Comparison of ENCODE assay signal across 8 cellular contexts in genomic region chr9:137199411-137200121, GRCh38. TPM values are rescaled to one million over a fixed set of nuclear protein-coding genes. Genes with fewer than 3 reads are reported as not detected.
DNase-seq lines count a peak whose midpoint lies in the region; ATAC-seq and TF ChIP-seq lines count a peak whose summit lies in the region.

No MANE protein-coding gene starts in this region.

- no peaks in the 10 kb centered on the region for H3K27me3 Mint-ChIP-seq in dendritic cell treated with granulocyte-macrophage colony-stimulating factor and Interleukin-4, amounts not matched to agents 40 ng/mL and 50 ng/mL, for 4 days
- H3K27me3 Mint-ChIP-seq in natural killer cell treated with Interleukin-12 subunit alpha and Interleukin-12 subunit beta and Interleukin-15 and Interleukin-18, amount 100 ng/mL, for 72 hours = no peaks in the 10 kb centered on the region

- H3K27me3 ChIP-seq in Karpas-422 (ENCODE audit: low read length) = no peaks in the 10 kb centered on the region

- peaks cover 73% of the 10 kb centered on the region for H3K4me1 Mint-ChIP-seq in dendritic cell treated with granulocyte-macrophage colony-stimulating factor and Interleukin-4, amounts not matched to agents 40 ng/mL and 50 ng/mL, for 4 days (ENCODE audit: low read depth)
- H3K4me1 Mint-ChIP-seq in natural killer cell treated with Interleukin-12 subunit alpha and Interleukin-12 subunit beta and Interleukin-15 and Interleukin-18, amount 100 ng/mL, for 72 hours (ENCODE audit: low read depth in 2 of 2) = peaks cover 12 to 13% of the 10 kb centered on the region in 2 donors

- peak overlapping the region; percentile 86 for H3K4me3 Mint-ChIP-seq in dendritic cell treated with granulocyte-macrophage colony-stimulating factor and Interleukin-4, amounts not matched to agents 40 ng/mL and 50 ng/mL, for 4 days
- H3K4me3 Mint-ChIP-seq in natural killer cell treated with Interleukin-12 subunit alpha and Interleukin-12 subunit beta and Interleukin-15 and Interleukin-18, amount 100 ng/mL, for 72 hours = peak overlapping the region; percentile 71

- H3K27ac Mint-ChIP-seq in dendritic cell treated with granulocyte-macrophage colony-stimulating factor and Interleukin-4, amounts not matched to agents 40 ng/mL and 50 ng/mL, for 4 days = peak overlapping the region; percentile 74
- no peak overlapping the region for H3K27ac Mint-ChIP-seq in natural killer cell treated with Interleukin-12 subunit alpha and Interleukin-12 subunit beta and Interleukin-15 and Interleukin-18, amount 100 ng/mL, for 72 hours

- intact Hi-C loops in dendritic cell treated with granulocyte-macrophage colony-stimulating factor and Interleukin-4, amounts not matched to agents 40 ng/mL and 50 ng/mL, for 4 days (cut with micrococcal nuclease) = no loop called here

- DNase-seq in Karpas-422 (peak; percentile 40), GDM1 (lab: John Stamatoyannopoulos, UW) (no peak), SW480 (ENCODE audit: low spot score) (no peak)
- DNase-seq in natural killer cell treated with Interleukin-12 subunit alpha and Interleukin-12 subunit beta and Interleukin-15 and Interleukin-18, amount 100 ng/mL, for 72 hours (ENCODE audit: low spot score) = no peak

- no peaks in the 10 kb centered on the region for H3K9me3 ChIP-seq in Karpas-422 (ENCODE audit: low read length)

- peak overlapping the region; percentile 67 for H3K4me3 ChIP-seq in Karpas-422 (ENCODE audit: low read length)

- peak overlapping the region; percentile 85 for H3K27ac ChIP-seq in C4-2B
- H3K27ac ChIP-seq in Karpas-422 (ENCODE audit: low read length) = no peak overlapping the region

- H3K9me2 ChIP-seq in Karpas-422 (replicated peaks; ENCODE audit: insufficient read depth, low read length) = no peaks in the 10 kb centered on the region

- H3K4me1 ChIP-seq in Karpas-422 (ENCODE audit: low read length) = peaks cover 61% of the 10 kb centered on the region

- peaks cover 40% of the 10 kb centered on the region for H3K36me3 Mint-ChIP-seq in dendritic cell treated with granulocyte-macrophage colony-stimulating factor and Interleukin-4, amounts not matched to agents 40 ng/mL and 50 ng/mL, for 4 days (ENCODE audit: low read depth)
- no peaks in the 10 kb centered on the region for H3K36me3 Mint-ChIP-seq in natural killer cell treated with Interleukin-12 subunit alpha and Interleukin-12 subunit beta and Interleukin-15 and Interleukin-18, amount 100 ng/mL, for 72 hours

- peaks cover 72% of the 10 kb centered on the region for H3K79me2 ChIP-seq in Karpas-422 (ENCODE audit: low read length)

- no peak for TF ChIP-seq CTCF in C4-2B (conservative IDR thresholded peaks at IDR 0.05)

- peak overlapping the region; percentile 73 for H3K9ac ChIP-seq in Karpas-422 (ENCODE audit: low read length)

- H3K4me2 ChIP-seq in Karpas-422 (ENCODE audit: low read depth, low read length, poor library complexity, severe bottlenecking) = peak overlapping the region; percentile 87

- H4K20me1 ChIP-seq in Karpas-422 (ENCODE audit: insufficient read depth, low read depth, low read length) = peaks cover 9% of the 10 kb centered on the region; the same call in 1 of the 2 replicates

- no peak for ATAC-seq in natural killer cell treated with Interleukin-12 subunit alpha and Interleukin-12 subunit beta and Interleukin-15 and Interleukin-18, amount 100 ng/mL, for 72 hours
- ATAC-seq in GM21526 (IDR thresholded peaks at IDR 0.05; ENCODE audit: low FRiP score, unreplicated experiment) (no peak), GM19452 (IDR thresholded peaks at IDR 0.05; ENCODE audit: unreplicated experiment) (no peak)

- no peak overlapping the region for H2AFZ ChIP-seq in Karpas-422 (ENCODE audit: low read length)

- no peaks in the 10 kb centered on the region for H3K36me3 ChIP-seq in Karpas-422 (ENCODE audit: insufficient read depth, low read length)

- no peaks in the 10 kb centered on the region for H3K9me3 Mint-ChIP-seq in dendritic cell treated with granulocyte-macrophage colony-stimulating factor and Interleukin-4, amounts not matched to agents 40 ng/mL and 50 ng/mL, for 4 days
- no peaks in the 10 kb centered on the region for H3K9me3 Mint-ChIP-seq in natural killer cell treated with Interleukin-12 subunit alpha and Interleukin-12 subunit beta and Interleukin-15 and Interleukin-18, amount 100 ng/mL, for 72 hours

RNA-seq across cellular contexts. Expression of gene TPRN, which starts 1.0 kb away (rescaled TPM):
- total RNA-seq in Karpas-422 (2014; rRNA removed; shearing (Covaris generic); ENCODE audit: low replicate concordance) = 5.7 and 15.2 TPM in 2 replicates
- 10 to 100 TPM in 1 of 2 donors, 1 to 10 TPM in 1; 9.0 to 19.1 TPM for total RNA-seq in natural killer cell treated with Interleukin-12 subunit alpha and Interleukin-12 subunit beta and Interleukin-15 and Interleukin-18, amount 100 ng/mL, for 72 hours

RNA-seq across cellular contexts. Expression of gene TMEM203, which starts 5.9 kb away (rescaled TPM):
- 30.6 and 39.8 TPM in 2 replicates for total RNA-seq in Karpas-422 (2014; rRNA removed; shearing (Covaris generic); ENCODE audit: low replicate concordance)
- 10 to 100 TPM; 25.0 to 43.9 TPM for total RNA-seq in natural killer cell treated with Interleukin-12 subunit alpha and Interleukin-12 subunit beta and Interleukin-15 and Interleukin-18, amount 100 ng/mL, for 72 hours

RNA-seq across cellular contexts. Expression of gene NDOR1, which starts 5.9 kb away (rescaled TPM):
- 7.8 and 13.1 TPM in 2 replicates for total RNA-seq in Karpas-422 (2014; rRNA removed; shearing (Covaris generic); ENCODE audit: low replicate concordance)
- total RNA-seq in natural killer cell treated with Interleukin-12 subunit alpha and Interleukin-12 subunit beta and Interleukin-15 and Interleukin-18, amount 100 ng/mL, for 72 hours = 10 to 100 TPM; 33.0 to 81.9 TPM

RNA-seq across cellular contexts. Expression of gene SSNA1, which starts 11.1 kb away (rescaled TPM):
- 48.9 and 101 TPM in 2 replicates for total RNA-seq in Karpas-422 (2014; rRNA removed; shearing (Covaris generic); ENCODE audit: low replicate concordance)
- total RNA-seq in natural killer cell treated with Interleukin-12 subunit alpha and Interleukin-12 subunit beta and Interleukin-15 and Interleukin-18, amount 100 ng/mL, for 72 hours = 10 to 100 TPM; 78.3 to 91.4 TPM

RNA-seq across cellular contexts. Expression of gene ANAPC2, which starts 11.2 kb away (rescaled TPM):
- total RNA-seq in Karpas-422 (2014; rRNA removed; shearing (Covaris generic); ENCODE audit: low replicate concordance) = 16.8 and 28.0 TPM in 2 replicates
- total RNA-seq in natural killer cell treated with Interleukin-12 subunit alpha and Interleukin-12 subunit beta and Interleukin-15 and Interleukin-18, amount 100 ng/mL, for 72 hours = 10 to 100 TPM; 75.5 to 98.1 TPM
